ENCODE assay signal across 27 cellular contexts in genomic region chr5:108974594-108974993, GRCh38.
"Had no signal": no experiment of that assay in that cellular context is flagged by ENCODE, and none has a peak within 500 bp of the region (broad histone marks: within the 10 kb centered on the region; RNA-seq: fewer than 3 reads in every experiment).

No MANE protein-coding gene starts in this region.

- ATAC-seq: stimulated activated effector memory CD8-positive, alpha-beta T cell treated with anti-CD3 and anti-CD28 coated beads, Interleukin-12 subunit alpha, Interleukin-12 subunit beta, amount 100 ng/mL, for 72 hours; stimulated activated memory B cell treated with anti-CD40 and anti-IgM and Interleukin-4, amounts not matched to agents 10 μg/mL and 1 μg/mL and 100 μg/mL, for 72 hours; stimulated activated naive B cell treated with anti-CD40 and anti-IgM and Interleukin-4, amounts not matched to agents 10 μg/mL and 1 μg/mL and 100 μg/mL, for 72 hours; stimulated activated naive CD8-positive, alpha-beta T cell treated with anti-CD3 and anti-CD28 coated beads, Interleukin-15, amount 100 ng/mL, for 72 hours; stimulated activated naive CD8-positive, alpha-beta T cell treated with anti-CD3 and anti-CD28 coated beads, Interleukin-15, Interleukin-2, amounts not matched to agents 100 U/mL and 50 U/mL, for 24 hours; upper lobe of right lung had no signal

- FAIRE-seq: urothelium cell line had no signal

- H3K4me1 ChIP-seq: suprapubic skin, testis, thyroid gland, tibial nerve, transverse colon, upper lobe of left lung, upper lobe of right lung, uterus, vagina had no signal

- H3K27ac ChIP-seq: stomach, suprapubic skin, testis, thoracic aorta, thyroid gland, tibial artery, tibial nerve, transverse colon, upper lobe of left lung, upper lobe of right lung, uterus, vagina had no signal

- H3K27me3 ChIP-seq: stomach, suprapubic skin, testis, thyroid gland, tibial artery, tibial nerve, transverse colon, upper lobe of left lung, upper lobe of right lung, uterus, vagina had no signal

- H3K4me3 ChIP-seq: stomach, suprapubic skin, testis, thoracic aorta, thyroid gland, tibial artery, tibial nerve, transverse colon, upper lobe of left lung, upper lobe of right lung, uterus, vagina had no signal

- H3K36me3 ChIP-seq: thoracic aorta, thyroid gland, transverse colon, uterus, vagina had no signal

- DNase-seq: stimulated activated CD4-positive, alpha-beta T cell treated with anti-CD3 and anti-CD28 coated beads, Interleukin-2, amount 100 ng/mL, for 48 hours; stimulated activated CD4-positive, alpha-beta T cell treated with anti-CD3 and anti-CD28 coated beads, Interleukin-4, amount 100 ng/mL, for 1 hour; stimulated activated CD4-positive, alpha-beta T cell treated with anti-CD3 and anti-CD28 coated beads, Interleukin-4, amount 100 ng/mL, for 24 hours; stimulated activated CD4-positive, alpha-beta T cell treated with anti-CD3 and anti-CD28 coated beads, Interleukin-4, amount 100 ng/mL, for 4 hours; stimulated activated CD8-positive, alpha-beta memory T cell treated with anti-CD3 and anti-CD28 coated beads, Interleukin-4, amount 100 ng/mL, for 48 hours; stimulated activated naive B cell treated with anti-CD40 and anti-IgM and Interleukin-4, amounts not matched to agents 10 μg/mL and 1 μg/mL and 100 μg/mL, for 72 hours; stimulated activated naive CD4-positive, alpha-beta T cell; stimulated activated naive CD4-positive, alpha-beta T cell treated with Interleukin-2 at 50 U/mL for 16 hours; stimulated activated naive CD8-positive, alpha-beta T cell treated with anti-CD3 and anti-CD28 coated beads, Interleukin-15, amount 100 ng/mL, for 72 hours; stimulated activated naive CD8-positive, alpha-beta T cell treated with anti-CD3 and anti-CD28 coated beads, Interleukin-15, Interleukin-2, amounts not matched to agents 100 U/mL and 50 U/mL, for 24 hours; stomach; substantia nigra; testis; thyroid gland; tibial artery; transverse colon; trophoblast cell; upper lobe of left lung; upper lobe of right lung; uterus had no signal

- H3K9me3 ChIP-seq: stomach, suprapubic skin, testis, thoracic aorta, thyroid gland, tibial artery, tibial nerve, transverse colon, upper lobe of left lung, upper lobe of right lung, uterus, vagina had no signal
